22 cellular contexts compared by ENCODE assay signal in genomic region chr6:79042799-79043126, GRCh38. TPM values are rescaled to one million over a fixed set of nuclear protein-coding genes. Genes with fewer than 3 reads are reported as not detected.
DNase-seq lines count a peak whose midpoint lies in the region; ATAC-seq, FAIRE-seq and TF ChIP-seq lines count a peak whose summit lies in the region.
"Had no signal": no experiment of that assay in that cellular context is flagged by ENCODE, and none has a peak within 500 bp of the region (broad histone marks: within the 10 kb centered on the region; RNA-seq: fewer than 3 reads in every experiment).

No MANE protein-coding gene starts in this region.

- intact Hi-C loops in left lung (cut with DNase I), result no loop called here

- no peaks in the 10 kb centered on the region for H3K9me2 ChIP-seq in MM.1S (replicated peaks; ENCODE audit: insufficient read depth, low read length)
- no peaks in the 10 kb centered on the region for H3K9me2 ChIP-seq in hepatocyte (replicated peaks; ENCODE audit: insufficient read depth)

- DNase-seq in GM18507 (ENCODE audit: extremely low spot score, insufficient read length, low read depth) (no peak), MM.1S (no peak), left lung (no peak), HCEC 1CT (no peak), NCI-H510A treated with DMSO at 0.1 percent for 48 hours (lab: John Stamatoyannopoulos, UW) (no peak), hepatocyte (ENCODE audit: low spot score) (no peak)
- DNase-seq: activated CD4-positive, alpha-beta T cell treated with anti-CD3 and anti-CD28 coated beads, Interleukin-2, amount 10 ng/mL, durations not matched to agents 24 days and 14 days; aorta; dermis blood vessel endothelial cell; lower lobe of right lung; NCI-H1417 treated with DMSO at 0.1 percent for 48 hours; NCI-H524; nephron progenitor cell; stimulated activated CD4-positive, alpha-beta T cell treated with anti-CD3 and anti-CD28 coated beads, Interleukin-4, amount 100 ng/mL, for 4 hours; stimulated activated naive CD8-positive, alpha-beta T cell treated with anti-CD3 and anti-CD28 coated beads, Interleukin-15, Interleukin-2, amounts not matched to agents 100 U/mL and 50 U/mL, for 24 hours had no signal

- H3K27me3 ChIP-seq in MM.1S (replicated peaks; ENCODE audit: insufficient read depth, low read length), result no peaks in the 10 kb centered on the region
- no peaks in the 10 kb centered on the region for H3K27me3 ChIP-seq in left lung
- H3K27me3 ChIP-seq in hepatocyte, result no peaks in the 10 kb centered on the region
- H3K27me3 ChIP-seq: right atrium auricular region, vagina had no signal

- no peak for TF ChIP-seq CTCF in MM.1S (IDR thresholded peaks at IDR 0.05; ENCODE audit: low read length)
- no peak for TF ChIP-seq CTCF in left lung (IDR thresholded peaks at IDR 0.05)
- TF ChIP-seq CTCF in hepatocyte (IDR thresholded peaks at IDR 0.05; ENCODE audit: poor library complexity), result no peak

- no peak overlapping the region for H2AFZ ChIP-seq in MM.1S (ENCODE audit: low read length)
- H2AFZ ChIP-seq in hepatocyte, result no peak overlapping the region
- H2AFZ ChIP-seq: parathyroid adenoma had no signal

- peak; percentile 15 for FAIRE-seq in GM18507 (lab: Jason Lieb, UNC)
- FAIRE-seq: endometrium, keratinocyte had no signal

- H3F3A ChIP-seq in MM.1S (ENCODE audit: insufficient read depth, low read length), result peaks cover 10% of the 10 kb centered on the region; the same call in 1 of the 2 replicates

- H3K27ac ChIP-seq in MM.1S (ENCODE audit: low read length) (peak overlapping the region; percentile 21; the same call in 1 of the 2 replicates), left lung (peak overlapping the region in 1 of 2 donors; percentile 0), hepatocyte (no peak overlapping the region)
- H3K27ac ChIP-seq: lower lobe of right lung, parathyroid adenoma, right atrium auricular region, thoracic aorta, vagina had no signal

- ATAC-seq in GM21367 (IDR thresholded peaks at IDR 0.05; ENCODE audit: unreplicated experiment), result peak; percentile 26
- peak; percentile 58 for ATAC-seq in left lung
- ATAC-seq: lower lobe of right lung had no signal

- WGBS in hepatocyte (ENCODE audit: low lambda C conversion rate, missing lambda C conversion rate), result 94% methylated on average over 5 of the region's 5 CpGs

- H3K4me1 ChIP-seq in MM.1S (ENCODE audit: low read length) (peaks cover 35% of the 10 kb centered on the region), left lung (no peaks in the 10 kb centered on the region), hepatocyte (ENCODE audit: insufficient read depth) (no peaks in the 10 kb centered on the region)
- H3K4me1 ChIP-seq: lower lobe of right lung, parathyroid adenoma, right atrium auricular region, vagina had no signal

- H3K36me3 ChIP-seq in MM.1S (replicated peaks; ENCODE audit: insufficient read depth, low read length) (no peaks in the 10 kb centered on the region; the same call in 1 of the 2 replicates), left lung (peaks cover 0 to 19% of the 10 kb centered on the region in 2 donors), hepatocyte (replicated peaks; ENCODE audit: insufficient read depth, low read depth) (no peaks in the 10 kb centered on the region)

- no peak overlapping the region for H3K9ac ChIP-seq in MM.1S (ENCODE audit: low read length)
- H3K9ac ChIP-seq: parathyroid adenoma had no signal

- H3K79me2 ChIP-seq in MM.1S (ENCODE audit: low read length) (peaks cover 74% of the 10 kb centered on the region), hepatocyte (peaks cover 48% of the 10 kb centered on the region)

- 0 out of 2 replicates have a peak overlapping the region, but pooled peaks have one; percentile 0 for H3K4me3 ChIP-seq in MM.1S (ENCODE audit: low read length)
- no peak overlapping the region for H3K4me3 ChIP-seq in left lung
- H3K4me3 ChIP-seq in hepatocyte, result no peak overlapping the region
- H3K4me3 ChIP-seq: lower lobe of right lung, right atrium auricular region, thoracic aorta, vagina had no signal

- H3K4me2 ChIP-seq in MM.1S (ENCODE audit: low read depth, low read length) (peak overlapping the region; percentile 28), hepatocyte (no peak overlapping the region)

- H4K20me1 ChIP-seq in MM.1S (ENCODE audit: insufficient read depth, low read length) (no peaks in the 10 kb centered on the region), hepatocyte (ENCODE audit: insufficient read depth, poor library complexity, severe bottlenecking) (no peaks in the 10 kb centered on the region)

- H3K9me3 ChIP-seq in MM.1S (replicated peaks; ENCODE audit: insufficient read depth, low read length) (no peaks in the 10 kb centered on the region), left lung (no peaks in the 10 kb centered on the region), hepatocyte (ENCODE audit: low read depth) (no peaks in the 10 kb centered on the region)
- H3K9me3 ChIP-seq: lower lobe of right lung, right atrium auricular region, thoracic aorta, vagina had no signal

RNA-seq across cellular contexts. Expression of gene PHIP, which starts 35.3 kb away (rescaled TPM):
- total RNA-seq in left lung, result 10 to 100 TPM; 27.3 to 32.3 TPM
- total RNA-seq in hepatocyte, result 38.0 and 44.4 TPM in 2 replicates
- polyA plus RNA-seq in hepatocyte, result 15.2 and 17.3 TPM in 2 replicates
